In the genomic region with DNA sequence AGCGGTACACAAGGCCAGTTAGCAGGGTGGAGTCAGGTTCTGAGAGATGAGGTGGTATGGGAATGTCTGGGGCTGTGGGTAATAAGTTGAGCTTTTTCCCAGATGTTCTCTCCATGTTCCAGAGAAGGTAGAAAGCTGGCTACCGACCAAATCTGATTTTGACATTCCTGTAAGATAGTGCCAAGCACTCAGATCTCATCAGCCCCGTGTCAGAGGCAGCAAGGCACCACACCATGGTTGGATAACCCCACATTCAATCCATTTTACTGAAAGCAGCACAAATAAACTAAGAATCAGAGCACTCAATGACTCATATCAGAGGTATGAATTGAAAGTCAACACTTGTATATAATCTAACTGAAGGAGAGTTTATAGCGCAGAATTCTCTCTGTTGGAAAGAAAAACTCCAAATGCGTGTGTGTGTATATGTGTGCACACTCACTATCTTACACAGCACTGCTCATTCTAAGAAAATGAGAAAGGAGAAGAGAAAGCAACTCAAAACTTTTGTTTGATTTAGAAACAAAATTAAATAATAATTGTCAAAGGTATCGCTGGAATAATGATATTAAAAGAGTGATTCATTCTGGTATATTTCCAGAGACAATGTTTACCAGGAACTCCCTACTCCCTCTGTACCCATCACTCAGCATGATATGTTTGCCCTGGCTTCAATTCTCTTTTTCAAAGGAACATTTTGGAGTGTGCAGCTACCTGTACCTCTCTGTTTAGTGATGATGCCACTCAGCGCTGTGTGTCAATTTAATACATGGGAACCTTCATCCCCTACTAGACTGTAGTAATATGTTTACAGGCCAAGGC, we compare ENCODE assay signal across 10 cellular contexts.
DNase-seq lines count a peak whose midpoint lies in the region; ATAC-seq and TF ChIP-seq lines count a peak whose summit lies in the region.
"Had no signal": no experiment of that assay in that cellular context is flagged by ENCODE, and none has a peak within 500 bp of the region (broad histone marks: within the 10 kb centered on the region; RNA-seq: fewer than 3 reads in every experiment).

No MANE protein-coding gene starts in this region.

- intact Hi-C loops in activated CD4-positive, alpha-beta memory T cell treated with anti-CD3 and anti-CD28 coated beads for 36 hours (cut with micrococcal nuclease) = loop anchor here (10.0 kb wide), 1 partner anchor 462 kb away; no protein-coding TSS in a partner anchor

- peaks cover 69% of the 10 kb centered on the region for H3K4me1 Mint-ChIP-seq in activated CD4-positive, alpha-beta memory T cell treated with anti-CD3 and anti-CD28 coated beads for 36 hours (ENCODE audit: low read depth)
- peaks cover 96 to 98% of the 10 kb centered on the region in 2 donors for H3K4me1 Mint-ChIP-seq in immature natural killer cell

- no peaks in the 10 kb centered on the region for H3K9me3 ChIP-seq in Peyer's patch

- H3K27ac Mint-ChIP-seq in activated CD4-positive, alpha-beta memory T cell treated with anti-CD3 and anti-CD28 coated beads for 36 hours = peak overlapping the region; percentile 10
- H3K27ac Mint-ChIP-seq in immature natural killer cell = peak overlapping the region; percentile 62 to 95 (median 79)

- H3K9me3 Mint-ChIP-seq in activated CD4-positive, alpha-beta memory T cell treated with anti-CD3 and anti-CD28 coated beads for 36 hours = no peaks in the 10 kb centered on the region
- no peaks in the 10 kb centered on the region for H3K9me3 Mint-ChIP-seq in immature natural killer cell

- H3K27ac ChIP-seq in Peyer's patch = no peak overlapping the region

- POLR2A ChIA-PET in activated CD4-positive, alpha-beta memory T cell treated with anti-CD3 and anti-CD28 coated beads for 36 hours (lab: Charles Lee) = interaction anchor here (0.7 to 1.1 kb wide), 3 partner anchors 9 to 208 kb away, joined by 3 to 4 read pairs (median 4); no protein-coding TSS in a partner anchor

- peaks cover 4% of the 10 kb centered on the region for H3K27me3 Mint-ChIP-seq in activated CD4-positive, alpha-beta memory T cell treated with anti-CD3 and anti-CD28 coated beads for 36 hours
- H3K27me3 Mint-ChIP-seq in immature natural killer cell (ENCODE audit: low read depth in 3 of 3) = peaks cover 9 to 30% (median 20%) of the 10 kb centered on the region in 3 donors

- no peak for TF ChIP-seq POLR2A in Peyer's patch (IDR thresholded peaks at IDR 0.05)

- H3K4me3 ChIP-seq in Peyer's patch = no peak overlapping the region

- DNase-seq in stimulated activated naive CD4-positive, alpha-beta T cell treated with Interleukin-2 at 50 U/mL for 16 hours (lab: John Stamatoyannopoulos, UW) = peak; percentile 13
- no peak for DNase-seq in stimulated activated naive CD4-positive, alpha-beta T cell (lab: John Stamatoyannopoulos, UW)
- peak; percentile 52 for DNase-seq in activated CD4-positive, alpha-beta memory T cell treated with anti-CD3 and anti-CD28 coated beads for 36 hours
- DNase-seq in immature natural killer cell = no peak
- DNase-seq in Peyer's patch = no peak
- DNase-seq: Karpas-422, NCI-H446 treated with DMSO at 0.1 percent for 48 hours had no signal

- no peaks in the 10 kb centered on the region for H3K27me3 ChIP-seq in Peyer's patch

- H3K36me3 ChIP-seq in Peyer's patch = no peaks in the 10 kb centered on the region

- CTCF ChIA-PET in activated CD4-positive, alpha-beta memory T cell treated with anti-CD3 and anti-CD28 coated beads for 36 hours (lab: Charles Lee) = interaction anchor here (0.6 kb wide), 1 partner anchor 107 kb away, joined by 3 read pairs; no protein-coding TSS in a partner anchor

- no peak overlapping the region for H3K4me3 Mint-ChIP-seq in activated CD4-positive, alpha-beta memory T cell treated with anti-CD3 and anti-CD28 coated beads for 36 hours
- peak overlapping the region in 4 of 5 donors; percentile 14 to 67 (median 50) for H3K4me3 Mint-ChIP-seq in immature natural killer cell

- H3K4me1 ChIP-seq in Peyer's patch = peaks cover 0 to 14% (median 6%) of the 10 kb centered on the region in 4 donors

- no peak for TF ChIP-seq CTCF in Peyer's patch (IDR thresholded peaks at IDR 0.05)

- no peak for ATAC-seq in GM21619 (IDR thresholded peaks at IDR 0.05; ENCODE audit: unreplicated experiment)
- no peak for ATAC-seq in HG03439 (IDR thresholded peaks at IDR 0.05; ENCODE audit: unreplicated experiment)
- no peak for ATAC-seq in HG02840 (IDR thresholded peaks at IDR 0.05; ENCODE audit: low FRiP score, unreplicated experiment)

- H3K36me3 Mint-ChIP-seq in activated CD4-positive, alpha-beta memory T cell treated with anti-CD3 and anti-CD28 coated beads for 36 hours = no peaks in the 10 kb centered on the region
- peaks cover 11 to 46% (median 29%) of the 10 kb centered on the region in 3 donors for H3K36me3 Mint-ChIP-seq in immature natural killer cell

Comparison
In these comparisons a context has a peak if more than half of its experiments do, and no peak if none do; other contexts are left out.
1. DNase-seq: peak in stimulated activated naive CD4-positive, alpha-beta T cell treated with Interleukin-2 at 50 U/mL for 16 hours (single experiment) and activated CD4-positive, alpha-beta memory T cell treated with anti-CD3 and anti-CD28 coated beads for 36 hours (single experiment); none in stimulated activated naive CD4-positive, alpha-beta T cell (0 of 6), immature natural killer cell (0 of 3) and Peyer's patch (0 of 3).